ENCODE assay signal across 17 cellular contexts in genomic region chr22:37430941-37431340, GRCh38. TPM values are rescaled to one million over a fixed set of nuclear protein-coding genes. Genes with fewer than 3 reads are reported as not detected.
"Had no signal": no experiment of that assay in that cellular context is flagged by ENCODE, and none has a peak within 500 bp of the region (broad histone marks: within the 10 kb centered on the region; RNA-seq: fewer than 3 reads in every experiment).

No MANE protein-coding gene starts in this region.

- H3K27ac Mint-ChIP-seq: activated CD4-positive, alpha-beta T cell treated with anti-CD3 and anti-CD28 coated beads for 36 hours; activated naive CD8-positive, alpha-beta T cell treated with anti-CD3 and anti-CD28 coated beads for 36 hours; activated T-cell treated with anti-CD3 and anti-CD28 coated beads, Interleukin-2, amount 50 U/mL, for 72 hours; naive thymus-derived CD4-positive, alpha-beta T cell; stimulated activated naive B cell treated with anti-CD40 and anti-IgM and Interleukin-4, amounts not matched to agents 10 μg/mL and 1 μg/mL and 100 μg/mL, for 72 hours; T-helper 17 cell had no signal

- DNase-seq: activated CD4-positive, alpha-beta memory T cell treated with anti-CD3 and anti-CD28 coated beads, Interleukin-2, amount 10 ng/mL, durations not matched to agents 7 days and 5 days; activated CD4-positive, alpha-beta T cell treated with anti-CD3 and anti-CD28 coated beads for 36 hours; activated CD8-positive, alpha-beta memory T cell treated with anti-CD3 and anti-CD28 coated beads, Interleukin-2, amount 50 U/mL, for 4 hours; activated gamma-delta T cell; activated naive CD8-positive, alpha-beta T cell treated with anti-CD3 and anti-CD28 coated beads for 36 hours; activated T-cell treated with anti-CD3 and anti-CD28 coated beads, Interleukin-2, amount 50 U/mL, for 72 hours; brain microvascular endothelial cell; cortex of kidney; effector CD4-positive, alpha-beta T cell; heart right ventricle; mucosa of descending colon; naive thymus-derived CD4-positive, alpha-beta T cell; stimulated activated naive B cell treated with anti-CD40 and anti-IgM and Interleukin-4, amounts not matched to agents 10 μg/mL and 1 μg/mL and 100 μg/mL, for 72 hours; T-helper 17 cell; tibial artery; uterus had no signal

- H3K4me3 Mint-ChIP-seq: activated CD4-positive, alpha-beta memory T cell treated with anti-CD3 and anti-CD28 coated beads, Interleukin-2, amount 10 ng/mL, durations not matched to agents 7 days and 5 days; activated CD4-positive, alpha-beta T cell treated with anti-CD3 and anti-CD28 coated beads for 36 hours; activated naive CD8-positive, alpha-beta T cell treated with anti-CD3 and anti-CD28 coated beads for 36 hours; naive thymus-derived CD4-positive, alpha-beta T cell; stimulated activated naive B cell treated with anti-CD40 and anti-IgM and Interleukin-4, amounts not matched to agents 10 μg/mL and 1 μg/mL and 100 μg/mL, for 72 hours; T-helper 17 cell had no signal

- H3K27ac ChIP-seq: heart right ventricle, tibial artery, uterus had no signal

- ATAC-seq: activated CD4-positive, alpha-beta T cell treated with anti-CD3 and anti-CD28 coated beads for 36 hours; activated T-cell treated with anti-CD3 and anti-CD28 coated beads, Interleukin-2, amount 50 U/mL, for 72 hours; heart right ventricle; mucosa of descending colon; naive thymus-derived CD4-positive, alpha-beta T cell; stimulated activated naive B cell treated with anti-CD40 and anti-IgM and Interleukin-4, amounts not matched to agents 10 μg/mL and 1 μg/mL and 100 μg/mL, for 72 hours; T-helper 17 cell had no signal

RNA-seq across cellular contexts. Expression of gene MFNG, which starts 55.2 kb away (rescaled TPM):
- total RNA-seq: fibroblast of lung had no signal
